Comparison of ENCODE assay signal across 17 cellular contexts in genomic region chr20:59780494-59781185, GRCh38.
"Had no signal": no experiment of that assay in that cellular context is flagged by ENCODE, and none has a peak within 500 bp of the region (broad histone marks: within the 10 kb centered on the region; RNA-seq: fewer than 3 reads in every experiment).

No MANE protein-coding gene starts in this region.

- H3K36me3 Mint-ChIP-seq: activated CD4-positive, alpha-beta memory T cell treated with anti-CD3 and anti-CD28 coated beads for 36 hours; naive thymus-derived CD8-positive, alpha-beta T cell; stimulated activated naive B cell treated with anti-CD40 and anti-IgM and Interleukin-4, amounts not matched to agents 10 μg/mL and 1 μg/mL and 100 μg/mL, for 72 hours had no signal

- H3K9me3 Mint-ChIP-seq: activated B cell treated with CpG ODN at 0.5 μM for 24 hours; activated CD4-positive, alpha-beta memory T cell treated with anti-CD3 and anti-CD28 coated beads for 36 hours; activated T-cell treated with anti-CD3 and anti-CD28 coated beads, Interleukin-2, amount 50 U/mL, for 4 hours; naive thymus-derived CD8-positive, alpha-beta T cell; stimulated activated naive B cell treated with anti-CD40 and anti-IgM and Interleukin-4, amounts not matched to agents 10 μg/mL and 1 μg/mL and 100 μg/mL, for 72 hours; T-helper 2 cell treated with Interferon-gamma antibody and Interleukin-4, amounts not matched to agents 5 μg/mL and 100 μg/mL, for 36 hours had no signal

- DNase-seq: activated B cell treated with CpG ODN at 0.5 μM for 24 hours; activated CD4-positive, alpha-beta memory T cell treated with anti-CD3 and anti-CD28 coated beads for 36 hours; activated CD4-positive, alpha-beta T cell treated with anti-CD3 and anti-CD28 coated beads for 4 hours; activated effector memory CD4-positive, alpha-beta T cell treated with Interleukin-2 at 50 U/mL for 16 hours; activated naive CD4-positive, alpha-beta T cell treated with anti-CD3 and anti-CD28 coated beads, Interleukin-2, amount 50 U/mL, for 16 hours; activated T-cell treated with anti-CD3 and anti-CD28 coated beads, Interleukin-2, amount 50 U/mL, for 4 hours; brain microvascular endothelial cell; effector CD8-positive, alpha-beta T cell; esophagus squamous epithelium; heart right ventricle; lower lobe of right lung; stimulated activated naive B cell treated with anti-CD40 and anti-IgM and Interleukin-4, amounts not matched to agents 10 μg/mL and 1 μg/mL and 100 μg/mL, for 72 hours; thyroid gland had no signal

- H3K27ac Mint-ChIP-seq: activated B cell treated with CpG ODN at 0.5 μM for 24 hours; activated CD4-positive, alpha-beta memory T cell treated with anti-CD3 and anti-CD28 coated beads for 36 hours; naive thymus-derived CD8-positive, alpha-beta T cell; stimulated activated naive B cell treated with anti-CD40 and anti-IgM and Interleukin-4, amounts not matched to agents 10 μg/mL and 1 μg/mL and 100 μg/mL, for 72 hours; T-helper 2 cell treated with Interferon-gamma antibody and Interleukin-4, amounts not matched to agents 5 μg/mL and 100 μg/mL, for 36 hours had no signal

- H3K4me1 Mint-ChIP-seq: activated B cell treated with CpG ODN at 0.5 μM for 24 hours; stimulated activated naive B cell treated with anti-CD40 and anti-IgM and Interleukin-4, amounts not matched to agents 10 μg/mL and 1 μg/mL and 100 μg/mL, for 72 hours had no signal

- H3K36me3 ChIP-seq: brain microvascular endothelial cell, esophagus squamous epithelium, heart right ventricle, lower lobe of right lung, neutrophil, thyroid gland had no signal

- H3K4me1 ChIP-seq: esophagus squamous epithelium, heart right ventricle, lower lobe of right lung, parathyroid adenoma, thyroid gland had no signal

- H3K27me3 ChIP-seq: brain microvascular endothelial cell, esophagus squamous epithelium, neutrophil, thyroid gland had no signal

- H3K4me3 ChIP-seq: esophagus squamous epithelium, heart right ventricle, lower lobe of right lung, thyroid gland had no signal

- H3K27me3 Mint-ChIP-seq: activated B cell treated with CpG ODN at 0.5 μM for 24 hours had no signal

- H3K27ac ChIP-seq: brain microvascular endothelial cell, esophagus squamous epithelium, heart right ventricle, lower lobe of right lung, neutrophil, parathyroid adenoma, thyroid gland had no signal

- H3K4me3 Mint-ChIP-seq: activated B cell treated with CpG ODN at 0.5 μM for 24 hours; activated CD4-positive, alpha-beta memory T cell treated with anti-CD3 and anti-CD28 coated beads for 36 hours; activated T-cell treated with anti-CD3 and anti-CD28 coated beads, Interleukin-2, amount 50 U/mL, for 4 hours; naive thymus-derived CD8-positive, alpha-beta T cell; stimulated activated naive B cell treated with anti-CD40 and anti-IgM and Interleukin-4, amounts not matched to agents 10 μg/mL and 1 μg/mL and 100 μg/mL, for 72 hours; T-helper 2 cell treated with Interferon-gamma antibody and Interleukin-4, amounts not matched to agents 5 μg/mL and 100 μg/mL, for 36 hours had no signal

- H3K9me3 ChIP-seq: esophagus squamous epithelium, heart right ventricle, lower lobe of right lung, neutrophil, thyroid gland had no signal
